In the genomic region with DNA sequence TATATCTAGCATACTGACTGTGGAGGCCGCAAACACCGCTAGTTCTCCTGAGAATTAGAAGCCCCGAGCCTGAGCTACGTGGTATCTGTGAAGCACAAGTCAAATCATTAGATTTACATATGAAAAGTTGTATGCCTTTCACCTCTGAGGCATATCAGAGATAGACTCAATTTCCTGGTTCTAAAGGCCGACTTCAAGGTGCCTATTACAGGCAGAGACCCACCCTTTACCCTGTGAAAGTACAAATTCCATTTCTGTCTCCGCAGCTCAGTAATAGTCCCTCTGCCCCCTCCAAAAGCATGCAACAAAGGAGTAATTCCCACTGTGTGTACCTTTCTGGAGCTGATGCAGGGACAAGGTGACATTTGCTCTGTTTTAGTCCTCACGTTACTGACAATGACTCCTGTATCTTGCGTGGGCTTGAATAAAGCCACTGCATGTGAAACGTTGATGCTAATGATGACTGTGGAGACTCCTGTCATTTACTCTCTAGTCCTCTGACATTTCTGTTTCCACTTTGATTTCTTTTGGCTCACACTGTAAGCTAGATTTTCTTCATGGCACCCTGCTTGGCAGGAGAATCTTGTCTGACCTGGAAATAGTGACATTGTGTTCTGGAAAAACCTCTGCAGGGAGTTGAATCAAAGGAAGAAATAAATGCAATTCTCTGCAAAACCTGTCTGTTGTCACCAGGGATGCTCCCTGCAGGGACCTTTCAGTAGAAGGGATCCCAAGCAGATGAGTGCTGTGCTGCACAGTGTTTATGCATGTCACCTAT, we compare ENCODE assay signal across 19 cellular contexts.
A peak's percentile ranks its signal among the peaks of the same experiment; 100 is the strongest.
DNase-seq lines count a peak whose midpoint lies in the region; ATAC-seq and TF ChIP-seq lines count a peak whose summit lies in the region.
"Had no signal": no experiment of that assay in that cellular context is flagged by ENCODE, and none has a peak within 500 bp of the region (broad histone marks: within the 10 kb centered on the region; RNA-seq: fewer than 3 reads in every experiment).

No MANE protein-coding gene starts in this region.

- DNase-seq in NCI-H526 (lab: John Stamatoyannopoulos, UW): peak; percentile 68 to 79
- DNase-seq in left colon: peak in 1 of 2 donors; percentile 8
- DNase-seq in stomach: no peak
- no peak for DNase-seq in HPDE6-E6E7 (ENCODE audit: extremely low spot score)
- no peak for DNase-seq in activated CD8-positive, alpha-beta memory T cell treated with anti-CD3 and anti-CD28 coated beads, Interleukin-2, amount 50 U/mL, for 48 hours
- no peak for DNase-seq in NCI-H2227 treated with DMSO at 0.1 percent for 48 hours (lab: John Stamatoyannopoulos, UW)
- DNase-seq in activated CD4-positive, alpha-beta T cell treated with anti-CD3 and anti-CD28 coated beads, Interleukin-2, amount 10 ng/mL, durations not matched to agents 24 days and 14 days: no peak
- DNase-seq: CD4-positive, alpha-beta T cell; COR-L47; DMS79 treated with DMSO at 0.1 percent for 48 hours; HFFc6; Kasumi-1; NCI-H187 treated with DMSO at 0.1 percent for 48 hours; NCI-H510A; NCI-H82 had no signal

- H3K27me3 Mint-ChIP-seq in brain: peaks cover 7% of the 10 kb centered on the region
- H3K27me3 Mint-ChIP-seq in activated CD4-positive, alpha-beta T cell treated with anti-CD3 and anti-CD28 coated beads, Interleukin-2, amount 10 ng/mL, durations not matched to agents 24 days and 14 days: peaks cover 4% of the 10 kb centered on the region
- H3K27me3 Mint-ChIP-seq: CD4-positive, alpha-beta T cell had no signal

- peak; percentile 99 for ATAC-seq in left colon
- ATAC-seq: Right ventricle myocardium inferior had no signal

- WGBS in stomach, 5 donors: 28 to 55% (median 39%) methylated on average over 9 of the region's 9 CpGs

- H3K9me3 ChIP-seq in stomach: no peaks in the 10 kb centered on the region
- H3K9me3 ChIP-seq: BLaER1, SJSA1 had no signal

- no peaks in the 10 kb centered on the region for H3K36me3 Mint-ChIP-seq in brain
- no peaks in the 10 kb centered on the region for H3K36me3 Mint-ChIP-seq in activated CD4-positive, alpha-beta T cell treated with anti-CD3 and anti-CD28 coated beads, Interleukin-2, amount 10 ng/mL, durations not matched to agents 24 days and 14 days (ENCODE audit: low read depth)

- H3K4me3 Mint-ChIP-seq in brain: no peak overlapping the region
- H3K4me3 Mint-ChIP-seq in activated CD4-positive, alpha-beta T cell treated with anti-CD3 and anti-CD28 coated beads, Interleukin-2, amount 10 ng/mL, durations not matched to agents 24 days and 14 days: no peak overlapping the region
- H3K4me3 Mint-ChIP-seq: CD4-positive, alpha-beta T cell; HFFc6 had no signal

- TF ChIP-seq EP300 in stomach (IDR thresholded peaks at IDR 0.05): no peak

- H3K27ac Mint-ChIP-seq in brain: peak overlapping the region in 3 of 5 experiments; percentile 34 to 64 (median 47)
- no peak overlapping the region for H3K27ac Mint-ChIP-seq in activated CD4-positive, alpha-beta T cell treated with anti-CD3 and anti-CD28 coated beads, Interleukin-2, amount 10 ng/mL, durations not matched to agents 24 days and 14 days
- H3K27ac Mint-ChIP-seq: CD4-positive, alpha-beta T cell; HFFc6 had no signal

- no peak overlapping the region for H3K4me3 ChIP-seq in stomach
- H3K4me3 ChIP-seq: BLaER1, SJSA1 had no signal

- no peak for TF ChIP-seq POLR2A in stomach (IDR thresholded peaks at IDR 0.05)

- H3K9me3 Mint-ChIP-seq in brain: no peaks in the 10 kb centered on the region
- H3K9me3 Mint-ChIP-seq in activated CD4-positive, alpha-beta T cell treated with anti-CD3 and anti-CD28 coated beads, Interleukin-2, amount 10 ng/mL, durations not matched to agents 24 days and 14 days: no peaks in the 10 kb centered on the region
- H3K9me3 Mint-ChIP-seq: CD4-positive, alpha-beta T cell; HFFc6 had no signal

- no peaks in the 10 kb centered on the region for H3K27me3 ChIP-seq in stomach
- H3K27me3 ChIP-seq: BLaER1, SJSA1 had no signal

- H3K27ac ChIP-seq in stomach: peak overlapping the region; percentile 7 to 63 (median 49)
- H3K27ac ChIP-seq: BLaER1, SJSA1 had no signal

- peaks cover 21% of the 10 kb centered on the region for H3K4me1 Mint-ChIP-seq in brain
- H3K4me1 Mint-ChIP-seq in activated CD4-positive, alpha-beta T cell treated with anti-CD3 and anti-CD28 coated beads, Interleukin-2, amount 10 ng/mL, durations not matched to agents 24 days and 14 days: no peaks in the 10 kb centered on the region

- intact Hi-C loops in left colon (cut with DNase I, micrococcal nuclease): no loop called here
- intact Hi-C loops in stomach (cut with DNase I; ENCODE audit: low total_unique reads): no loop called here
- intact Hi-C loops in activated CD4-positive, alpha-beta T cell treated with anti-CD3 and anti-CD28 coated beads, Interleukin-2, amount 10 ng/mL, durations not matched to agents 24 days and 14 days (cut with micrococcal nuclease): no loop called here

- H3K4me1 ChIP-seq in stomach: peaks cover 0 to 18% (median 0%) of the 10 kb centered on the region in 4 donors
- H3K4me1 ChIP-seq: BLaER1, SJSA1 had no signal

- H3K36me3 ChIP-seq in stomach: no peaks in the 10 kb centered on the region
- H3K36me3 ChIP-seq: BLaER1, SJSA1 had no signal

- TF ChIP-seq CTCF in brain (conservative IDR thresholded peaks at IDR 0.05) (no peak), stomach (IDR thresholded peaks at IDR 0.05) (no peak)

Comparison
In these comparisons a context has a peak if more than half of its experiments do, and no peak if none do; other contexts are left out.
1. DNase-seq: peak in NCI-H526 (2 of 2); none in stomach (single experiment), HPDE6-E6E7 (single experiment), activated CD8-positive, alpha-beta memory T cell treated with anti-CD3 and anti-CD28 coated beads, Interleukin-2, amount 50 U/mL, for 48 hours (single experiment), NCI-H2227 treated with DMSO at 0.1 percent for 48 hours (single experiment) and activated CD4-positive, alpha-beta T cell treated with anti-CD3 and anti-CD28 coated beads, Interleukin-2, amount 10 ng/mL, durations not matched to agents 24 days and 14 days (single experiment).